ENCODE assay signal across 12 cellular contexts in genomic region chr11:78223320-78223954, GRCh38. TPM values are rescaled to one million over a fixed set of nuclear protein-coding genes. Genes with fewer than 3 reads are reported as not detected.
DNase-seq lines count a peak whose midpoint lies in the region; ATAC-seq and TF ChIP-seq lines count a peak whose summit lies in the region.
"Had no signal": no experiment of that assay in that cellular context is flagged by ENCODE, and none has a peak within 500 bp of the region (broad histone marks: within the 10 kb centered on the region; RNA-seq: fewer than 3 reads in every experiment).

No MANE protein-coding gene starts in this region.

- H3K9me3 ChIP-seq in Karpas-422 (ENCODE audit: low read length) = no peaks in the 10 kb centered on the region
- H3K9me3 ChIP-seq in BE2C = no peaks in the 10 kb centered on the region
- H3K9me3 ChIP-seq: tibial nerve had no signal

- ATAC-seq in GM19324 (IDR thresholded peaks at IDR 0.05; ENCODE audit: low FRiP score, unreplicated experiment) (peak; percentile 71), HG02840 (IDR thresholded peaks at IDR 0.05; ENCODE audit: low FRiP score, unreplicated experiment) (peak; percentile 54)

- no peaks in the 10 kb centered on the region; the same call in 1 of the 2 replicates for H4K20me1 ChIP-seq in Karpas-422 (ENCODE audit: insufficient read depth, low read depth, low read length)

- H3K9ac ChIP-seq in Karpas-422 (ENCODE audit: low read length) = no peak overlapping the region

- no peaks in the 10 kb centered on the region for H3K9me2 ChIP-seq in Karpas-422 (replicated peaks; ENCODE audit: insufficient read depth, low read length)

- POLR2A ChIA-PET in HEK293T (lab: Yijun Ruan, JAX) = no interaction called here

- H3K36me3 ChIP-seq in Karpas-422 (ENCODE audit: insufficient read depth, low read length) (no peaks in the 10 kb centered on the region), BE2C (peaks cover 61% of the 10 kb centered on the region)

- H3K4me3 ChIP-seq in GM12865 (ENCODE audit: low read depth, low read length) = no peak overlapping the region
- peak overlapping the region; percentile 39; the same call in 1 of the 2 replicates for H3K4me3 ChIP-seq in Karpas-422 (ENCODE audit: low read length)
- no peak overlapping the region for H3K4me3 ChIP-seq in BE2C (ENCODE audit: low read depth, low read length)
- H3K4me3 ChIP-seq: tibial nerve had no signal

- H3K4me1 ChIP-seq in Karpas-422 (ENCODE audit: low read length) = peaks cover 15% of the 10 kb centered on the region
- H3K4me1 ChIP-seq in BE2C = peaks cover 4% of the 10 kb centered on the region; the same call in 1 of the 2 replicates
- H3K4me1 ChIP-seq: tibial nerve had no signal

- no peaks in the 10 kb centered on the region for H3K27me3 ChIP-seq in Karpas-422 (ENCODE audit: low read length)
- no peaks in the 10 kb centered on the region for H3K27me3 ChIP-seq in BE2C
- H3K27me3 ChIP-seq: tibial nerve had no signal

- no peak overlapping the region for H3K27ac ChIP-seq in Karpas-422 (ENCODE audit: low read length)
- H3K27ac ChIP-seq: tibial nerve had no signal

- DNase-seq in GM12865 (ENCODE audit: low read depth) (peak; percentile 83), Karpas-422 (peak; percentile 72), HEK293T (ENCODE audit: extremely low spot score) (no peak), COLO668 (lab: John Stamatoyannopoulos, UW; ENCODE audit: unreplicated experiment) (no peak), BE2C (no peak)
- no peak for DNase-seq in stimulated activated CD4-positive, alpha-beta T cell treated with anti-CD3 and anti-CD28 coated beads, Interleukin-4, amount 100 ng/mL, for 1 hour
- DNase-seq: central memory CD4-positive, alpha-beta T cell; DMS153; HFFc6 had no signal

- CTCF ChIA-PET in HEK293T (lab: Yijun Ruan, JAX) = no interaction called here

- TF ChIP-seq CTCF in GM12865 (IDR thresholded peaks at IDR 0.05; ENCODE audit: insufficient read depth, low read depth, low read length, missing control alignments) (no peak), BE2C (IDR thresholded peaks at IDR 0.05; ENCODE audit: low read depth, low read length) (no peak)

- peak overlapping the region; percentile 46 for H3K4me2 ChIP-seq in Karpas-422 (ENCODE audit: low read depth, low read length, poor library complexity, severe bottlenecking)

- no peaks in the 10 kb centered on the region for H3K79me2 ChIP-seq in Karpas-422 (ENCODE audit: low read length)

- no peak overlapping the region for H2AFZ ChIP-seq in Karpas-422 (ENCODE audit: low read length)

TF ChIP-seq in HEK293T, 16 proteins besides CTCF, POLR2A, EP300 and RAD21:
- TF ChIP-seq ZNF384 (IDR thresholded peaks at IDR 0.05) (no peak), LEF1 (IDR thresholded peaks at IDR 0.05; ENCODE audit: borderline replicate concordance) (no peak), FOXA1 (IDR thresholded peaks at IDR 0.05) (no peak), SP1 (IDR thresholded peaks at IDR 0.05) (no peak), FOXM1 (IDR thresholded peaks at IDR 0.05; ENCODE audit: borderline replicate concordance) (no peak), CTBP1 (IDR thresholded peaks at IDR 0.05; ENCODE audit: borderline replicate concordance) (no peak), FOXK2 (IDR thresholded peaks at IDR 0.05) (no peak), TARDBP (IDR thresholded peaks at IDR 0.05) (no peak), HDGF (IDR thresholded peaks at IDR 0.05; ENCODE audit: borderline replicate concordance) (no peak), SUZ12 (IDR thresholded peaks at IDR 0.05) (no peak), L3MBTL2 (conservative IDR thresholded peaks at IDR 0.05) (no peak), ARNT (IDR thresholded peaks at IDR 0.05) (no peak), NFRKB (IDR thresholded peaks at IDR 0.05) (no peak), ELF4 (IDR thresholded peaks at IDR 0.05) (no peak)
- TF ChIP-seq, protein P1, sequence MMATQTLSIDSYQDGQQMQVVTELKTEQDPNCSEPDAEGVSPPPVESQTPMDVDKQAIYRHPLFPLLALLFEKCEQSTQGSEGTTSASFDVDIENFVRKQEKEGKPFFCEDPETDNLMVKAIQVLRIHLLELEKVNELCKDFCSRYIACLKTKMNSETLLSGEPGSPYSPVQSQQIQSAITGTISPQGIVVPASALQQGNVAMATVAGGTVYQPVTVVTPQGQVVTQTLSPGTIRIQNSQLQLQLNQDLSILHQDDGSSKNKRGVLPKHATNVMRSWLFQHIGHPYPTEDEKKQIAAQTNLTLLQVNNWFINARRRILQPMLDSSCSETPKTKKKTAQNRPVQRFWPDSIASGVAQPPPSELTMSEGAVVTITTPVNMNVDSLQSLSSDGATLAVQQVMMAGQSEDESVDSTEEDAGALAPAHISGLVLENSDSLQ (IDR thresholded peaks at IDR 0.05) = no peak

RNA-seq across cellular contexts. Expression of gene USP35, which starts 34.7 kb away (rescaled TPM):
- 1.7 and 2.5 TPM in 2 replicates for total RNA-seq in Karpas-422 (2014; rRNA removed; shearing (Covaris generic); ENCODE audit: low replicate concordance)
- polyA plus RNA-seq in BE2C (2012; ENCODE audit: insufficient read depth, insufficient read length, low read depth) = 5.3 TPM

RNA-seq across cellular contexts. Expression of gene KCTD21, which starts 35.0 kb away (rescaled TPM):
- 1.2 and 1.8 TPM in 2 replicates for total RNA-seq in Karpas-422 (2014; rRNA removed; shearing (Covaris generic); ENCODE audit: low replicate concordance)
- polyA plus RNA-seq in BE2C (2012; ENCODE audit: insufficient read depth, insufficient read length, low read depth) = 14.2 TPM

Comparison
In these comparisons a context has a peak if more than half of its experiments do, and no peak if none do; other contexts are left out.
1. DNase-seq: peak in GM12865 (single experiment) and Karpas-422 (single experiment); none in HEK293T (single experiment), stimulated activated CD4-positive, alpha-beta T cell treated with anti-CD3 and anti-CD28 coated beads, Interleukin-4, amount 100 ng/mL, for 1 hour (single experiment), COLO668 (single experiment) and BE2C (single experiment).